9 cellular contexts compared by ENCODE assay signal in the genomic region with DNA sequence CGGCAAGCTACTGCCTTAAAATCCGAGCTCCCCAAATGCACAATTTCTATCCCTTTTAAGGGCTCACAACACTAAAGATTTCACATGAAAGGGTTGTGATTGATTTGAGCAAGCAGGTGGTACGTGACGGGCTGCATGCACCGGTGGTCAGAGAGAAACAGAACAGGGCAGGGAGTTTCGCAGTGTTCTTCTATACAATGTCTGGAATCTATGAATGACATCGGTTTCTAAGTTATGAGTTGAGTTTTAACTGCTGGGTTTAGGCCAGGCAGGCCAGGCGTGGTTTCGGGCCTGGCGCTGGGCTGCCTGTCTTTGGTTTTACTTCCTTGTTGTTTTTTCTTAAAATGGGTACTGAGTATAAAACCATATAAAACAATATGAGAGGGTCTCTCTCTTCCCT. TPM values are rescaled to one million over a fixed set of nuclear protein-coding genes. Genes with fewer than 3 reads are reported as not detected.
"Had no signal": no experiment of that assay in that cellular context is flagged by ENCODE, and none has a peak within 500 bp of the region (broad histone marks: within the 10 kb centered on the region; RNA-seq: fewer than 3 reads in every experiment).

No MANE protein-coding gene starts in this region.

RNA-seq across cellular contexts. Expression of a gene that starts 17.0 kb away (rescaled TPM):
- total RNA-seq: activated B cell treated with CpG ODN at 0.5 μM for 24 hours; activated CD8-positive, alpha-beta T cell treated with anti-CD3 and anti-CD28 coated beads for 36 hours; activated T-cell treated with anti-CD3 and anti-CD28 coated beads, Interleukin-2, amount 50 U/mL, for 4 hours; activated T-helper 17 cell treated with anti-CD3 and anti-CD28 coated beads, Interleukin-2, amount 50 U/mL, for 72 hours; cerebellum; endodermal cell; frontal cortex; T-helper 17 cell had no signal

RNA-seq across cellular contexts. Expression of a gene that starts 28.6 kb away (rescaled TPM):
- total RNA-seq: activated B cell treated with CpG ODN at 0.5 μM for 24 hours; activated CD8-positive, alpha-beta T cell treated with anti-CD3 and anti-CD28 coated beads for 36 hours; activated T-cell treated with anti-CD3 and anti-CD28 coated beads, Interleukin-2, amount 50 U/mL, for 4 hours; activated T-helper 17 cell treated with anti-CD3 and anti-CD28 coated beads, Interleukin-2, amount 50 U/mL, for 72 hours; T-helper 17 cell had no signal

RNA-seq across cellular contexts. Expression of a gene that starts 34.0 kb away (rescaled TPM):
- total RNA-seq: activated B cell treated with CpG ODN at 0.5 μM for 24 hours; activated CD8-positive, alpha-beta T cell treated with anti-CD3 and anti-CD28 coated beads for 36 hours; activated T-cell treated with anti-CD3 and anti-CD28 coated beads, Interleukin-2, amount 50 U/mL, for 4 hours; activated T-helper 17 cell treated with anti-CD3 and anti-CD28 coated beads, Interleukin-2, amount 50 U/mL, for 72 hours; astrocyte; endodermal cell; frontal cortex; T-helper 17 cell had no signal
